ENCODE assay signal across 24 cellular contexts in genomic region chr12:131323879-131324278, GRCh38.
"Had no signal": no experiment of that assay in that cellular context is flagged by ENCODE, and none has a peak within 500 bp of the region (broad histone marks: within the 10 kb centered on the region; RNA-seq: fewer than 3 reads in every experiment).

No MANE protein-coding gene starts in this region.

- DNase-seq: dermis blood vessel endothelial cell; endodermal cell; erythroblast; foreskin melanocyte; kidney; left cardiac atrium; left ventricle myocardium inferior; lower lobe of right lung; nucleus accumbens; ovary; right cardiac atrium; stimulated activated CD4-positive, alpha-beta T cell treated with anti-CD3 and anti-CD28 coated beads, Interleukin-2, amount 100 ng/mL, for 48 hours; stimulated activated CD8-positive, alpha-beta memory T cell treated with anti-CD3 and anti-CD28 coated beads, Interleukin-4, amount 100 ng/mL, for 48 hours; tibial artery; upper lobe of left lung; uterus had no signal

- H3K79me2 ChIP-seq: hepatocyte had no signal

- H3K9ac ChIP-seq: neural progenitor cell had no signal

- H3K9me3 ChIP-seq: ovary, tibial artery, uterus had no signal

- H3K4me1 Mint-ChIP-seq: endodermal cell; memory B cell; mesothelial cell of epicardium; neural progenitor cell; stimulated activated memory B cell treated with anti-CD40 and anti-IgM and Interleukin-4, amounts not matched to agents 10 μg/mL and 1 μg/mL and 100 μg/mL, for 72 hours had no signal

- H3K27ac ChIP-seq: hepatocyte, left ventricle myocardium inferior, lower lobe of right lung, neural progenitor cell, ovary, tibial artery, upper lobe of left lung, uterus had no signal

- H3K27ac Mint-ChIP-seq: endodermal cell; memory B cell; mesothelial cell of epicardium; natural killer cell treated with Interleukin-12 subunit alpha and Interleukin-12 subunit beta and Interleukin-15 and Interleukin-18, amount 100 ng/mL, for 72 hours; neural progenitor cell; stimulated activated memory B cell treated with anti-CD40 and anti-IgM and Interleukin-4, amounts not matched to agents 10 μg/mL and 1 μg/mL and 100 μg/mL, for 72 hours; stimulated activated naive CD8-positive, alpha-beta T cell treated with anti-CD3 and anti-CD28 coated beads, Interleukin-15, Interleukin-2, amounts not matched to agents 100 ng/mL and 50 ng/mL, for 24 hours had no signal

- H3K4me1 ChIP-seq: left ventricle myocardium inferior, lower lobe of right lung, neural progenitor cell, tibial artery, upper lobe of left lung, uterus had no signal

- H3K4me3 Mint-ChIP-seq: endodermal cell; memory B cell; mesothelial cell of epicardium; natural killer cell treated with Interleukin-12 subunit alpha and Interleukin-12 subunit beta and Interleukin-15 and Interleukin-18, amount 100 ng/mL, for 72 hours; neural progenitor cell; stimulated activated memory B cell treated with anti-CD40 and anti-IgM and Interleukin-4, amounts not matched to agents 10 μg/mL and 1 μg/mL and 100 μg/mL, for 72 hours; stimulated activated naive CD8-positive, alpha-beta T cell treated with anti-CD3 and anti-CD28 coated beads, Interleukin-15, Interleukin-2, amounts not matched to agents 100 ng/mL and 50 ng/mL, for 24 hours had no signal

- H3K36me3 Mint-ChIP-seq: mesothelial cell of epicardium; natural killer cell treated with Interleukin-12 subunit alpha and Interleukin-12 subunit beta and Interleukin-15 and Interleukin-18, amount 100 ng/mL, for 72 hours; neural progenitor cell; stimulated activated memory B cell treated with anti-CD40 and anti-IgM and Interleukin-4, amounts not matched to agents 10 μg/mL and 1 μg/mL and 100 μg/mL, for 72 hours had no signal

- H3K27me3 ChIP-seq: hepatocyte, neural progenitor cell, ovary, tibial artery, upper lobe of left lung, uterus had no signal

- H3K36me3 ChIP-seq: left ventricle myocardium inferior, lower lobe of right lung, neural progenitor cell, ovary, tibial artery, upper lobe of left lung, uterus had no signal

- H2AFZ ChIP-seq: hepatocyte, neural progenitor cell had no signal

- H3K9me3 Mint-ChIP-seq: natural killer cell treated with Interleukin-12 subunit alpha and Interleukin-12 subunit beta and Interleukin-15 and Interleukin-18, amount 100 ng/mL, for 72 hours had no signal

- ATAC-seq: left cardiac atrium; lower lobe of right lung; natural killer cell treated with Interleukin-12 subunit alpha and Interleukin-12 subunit beta and Interleukin-15 and Interleukin-18, amount 100 ng/mL, for 72 hours; right cardiac atrium; stimulated activated memory B cell treated with anti-CD40 and anti-IgM and Interleukin-4, amounts not matched to agents 10 μg/mL and 1 μg/mL and 100 μg/mL, for 72 hours had no signal

- H3K4me2 ChIP-seq: hepatocyte, neural progenitor cell, smooth muscle cell had no signal

- H3K4me3 ChIP-seq: hepatocyte, left ventricle myocardium inferior, lower lobe of right lung, neural progenitor cell, ovary, smooth muscle cell, tibial artery, upper lobe of left lung, uterus had no signal
